Comparison of ENCODE assay signal across 6 cellular contexts in the genomic region with DNA sequence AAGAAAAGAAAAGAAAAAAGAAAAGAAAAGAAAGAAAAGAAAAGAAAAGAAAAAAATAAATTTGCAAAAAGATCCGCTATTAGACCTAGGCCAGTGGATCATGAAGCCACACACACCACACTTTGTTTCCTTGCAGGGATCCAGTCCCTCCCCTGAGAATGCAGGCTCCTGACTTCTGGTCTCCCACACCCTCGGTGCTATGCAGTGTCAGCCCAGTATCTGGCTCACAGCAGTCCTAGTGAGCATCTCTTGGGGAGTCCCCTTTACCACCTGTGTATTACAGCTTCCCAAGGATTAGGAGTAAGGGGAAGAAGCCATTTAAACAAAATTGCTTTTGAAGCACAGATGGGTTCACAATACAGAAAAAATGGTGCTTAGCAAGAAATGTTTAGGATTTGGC.
DNase-seq lines count a peak whose midpoint lies in the region; ATAC-seq, FAIRE-seq and TF ChIP-seq lines count a peak whose summit lies in the region.
"Not testable (repeated sequence)": the region's sequence is repeated elsewhere in the genome, so short reads cannot be mapped to it uniquely, and the experiment has no call there.

No MANE protein-coding gene starts in this region.

- not testable (repeated sequence) for H3K9me1 ChIP-seq in K562 (ENCODE audit: control insufficient read depth, insufficient read depth, low read length)

- WGBS in K562 (ENCODE audit: insufficient coverage, low coverage, missing lambda C conversion rate): 24% methylated on average over 2 of the region's 2 CpGs

- H3K9me3 Mint-ChIP-seq in GM23338: not testable (repeated sequence)

- BruUV-seq in Panc1 (replicated peaks; lab: Mats Ljungman, UMichigan); K562 (replicated peaks; lab: Mats Ljungman, UMichigan): not testable (repeated sequence)

- not testable (repeated sequence) for H3K27me3 Mint-ChIP-seq in GM23338 (ENCODE audit: insufficient read depth, low read depth, poor library complexity)

- H3K4me3 ChIP-seq in GM23338; Panc1 (ENCODE audit: low read depth in 2 of 2, low read length in 2 of 2); WERI-Rb-1 (ENCODE audit: low read depth, low read length); K562: not testable (repeated sequence)

- H3K9me2 ChIP-seq in GM23338 (ENCODE audit: insufficient read depth): peaks cover 33% of the 10 kb centered on the region

- FAIRE-seq in K562 (lab: Jason Lieb, UNC): not testable (repeated sequence)

- not testable (repeated sequence) for H4K20me1 ChIP-seq in GM23338 (replicated peaks; ENCODE audit: insufficient read depth); K562 (replicated peaks; ENCODE audit: control insufficient read depth, insufficient read depth, low read length)

- not testable (repeated sequence) for H3K9me3 ChIP-seq in Panc1 (ENCODE audit: control insufficient read depth, insufficient read depth, low read depth, low read length); WERI-Rb-1 (ENCODE audit: severe bottlenecking); K562 (replicated peaks; ENCODE audit: control insufficient read depth, insufficient read depth, low read depth, low read length)

- CTCF ChIA-PET in Panc1 (lab: Charles Lee); K562 (lab: Yijun Ruan, JAX; ENCODE audit: low intra/inter-chr PET ratio): not testable (repeated sequence)

- H3K4me1 Mint-ChIP-seq in GM23338: not testable (repeated sequence)

- H3K4me2 ChIP-seq in GM23338; K562 (ENCODE audit: insufficient read depth, low read length): not testable (repeated sequence)

- not testable (repeated sequence) for TF ChIP-seq EP300 in K562 (IDR thresholded peaks at IDR 0.05; ENCODE audit: low read length)

- intact Hi-C loops in Panc1 (cut with micrococcal nuclease; ENCODE audit: unreplicated experiment); K562 (cut with micrococcal nuclease): not testable (repeated sequence)

- peaks cover 18% of the 10 kb centered on the region for H3K4me1 ChIP-seq in GM23338 (ENCODE audit: insufficient read depth)
- H3K4me1 ChIP-seq in Panc1 (ENCODE audit: control insufficient read depth, insufficient read depth, low read length); K562 (replicated peaks in 1 of 2; ENCODE audit: control insufficient read depth in 2 of 2, insufficient read depth in 2 of 2, low read length in 2 of 2): not testable (repeated sequence)

- not testable (repeated sequence) for TF ChIP-seq CTCF in GM23338 (conservative IDR thresholded peaks at IDR 0.05; ENCODE audit: low read depth in 2 of 2); Panc1 (IDR thresholded peaks at IDR 0.05); WERI-Rb-1 (IDR thresholded peaks at IDR 0.05; ENCODE audit: low read depth, low read length); K562 (IDR thresholded peaks at IDR 0.05 in 2 of 3, conservative IDR thresholded peaks at IDR 0.05 in 1 of 3; ENCODE audit: insufficient read depth in 2 of 3, low read depth in 1 of 3, low read length in 3 of 3)

- DNase-seq in GM23338 (ENCODE audit: low spot score); Panc1 (ENCODE audit: low read depth, low spot score); K562 (ENCODE audit: extremely low read depth in 1 of 4, low spot score in 3 of 4): not testable (repeated sequence)
- peak; percentile 5 for DNase-seq in WERI-Rb-1
- peak; percentile 45 for DNase-seq in activated CD8-positive, alpha-beta memory T cell treated with anti-CD3 and anti-CD28 coated beads for 24 hours
- DNase-seq in myocyte (ENCODE audit: low read depth): peak; percentile 39

- not testable (repeated sequence) for H3K27me3 ChIP-seq in GM23338 (ENCODE audit: insufficient read depth); Panc1 (ENCODE audit: control insufficient read depth, insufficient read depth, low read length)
- H3K27me3 ChIP-seq in WERI-Rb-1 (ENCODE audit: insufficient read depth, low read depth, severe bottlenecking): peaks cover 16% of the 10 kb centered on the region
- H3K27me3 ChIP-seq in K562 (ENCODE audit: control insufficient read depth in 2 of 2, insufficient read depth in 2 of 2, low read length in 2 of 2): peaks cover 25 to 36% of the 10 kb centered on the region in 2 experiments

- TF ChIP-seq RAD21 in K562 (CRISPR knock-in tag; conservative IDR thresholded peaks at IDR 0.05 in 1 of 2, IDR thresholded peaks at IDR 0.05 in 1 of 2): not testable (repeated sequence)

- H3K36me3 Mint-ChIP-seq in GM23338 (ENCODE audit: low read depth): not testable (repeated sequence)

- not testable (repeated sequence) for TF ChIP-seq POLR2A in K562 (conservative IDR thresholded peaks at IDR 0.05)

- H3K27ac Mint-ChIP-seq in GM23338: not testable (repeated sequence)

- not testable (repeated sequence) for H3K4me3 Mint-ChIP-seq in GM23338

- POLR2A ChIA-PET in Panc1 (lab: Charles Lee); K562 (lab: Yijun Ruan, JAX): not testable (repeated sequence)

- H3K36me3 ChIP-seq in GM23338 (ENCODE audit: insufficient read depth); Panc1 (ENCODE audit: control insufficient read depth, insufficient read depth, low read length); WERI-Rb-1; K562 (ENCODE audit: control insufficient read depth, insufficient read depth, low read length): not testable (repeated sequence)

- not testable (repeated sequence) for H3K27ac ChIP-seq in GM23338 (ENCODE audit: low read depth); Panc1 (ENCODE audit: low read length); WERI-Rb-1; K562 (ENCODE audit: extremely low read depth, low read depth, low read length)

- not testable (repeated sequence) for H3K79me2 ChIP-seq in GM23338 (replicated peaks; ENCODE audit: insufficient read depth); K562 (ENCODE audit: control insufficient read depth, insufficient read depth, low read length)

- not testable (repeated sequence) for H3F3A ChIP-seq in GM23338 (replicated peaks; ENCODE audit: low read depth)

- H3K9ac ChIP-seq in K562 (ENCODE audit: insufficient read depth in 1 of 2, low read depth in 2 of 2, low read length in 2 of 2): not testable (repeated sequence)

- not testable (repeated sequence) for H2AFZ ChIP-seq in GM23338; K562 (ENCODE audit: low read depth, low read length)

- in situ Hi-C loops in Panc1 (cut with HindIII; ENCODE audit: low pct_unique_long_range_greater_than_20kb, low sequenced_read_pairs); K562 (cut with MboI): not testable (repeated sequence)

- ATAC-seq in GM23338: 0 out of 3 replicates have a peak, but pooled peaks have one; percentile 7
- peak; percentile 61; the same call in 1 of the 2 replicates for ATAC-seq in Panc1
- not testable (repeated sequence) for ATAC-seq in K562

TF ChIP-seq in K562, 482 proteins besides CTCF, POLR2A, EP300 and RAD21:
- TF ChIP-seq, protein P1, sequence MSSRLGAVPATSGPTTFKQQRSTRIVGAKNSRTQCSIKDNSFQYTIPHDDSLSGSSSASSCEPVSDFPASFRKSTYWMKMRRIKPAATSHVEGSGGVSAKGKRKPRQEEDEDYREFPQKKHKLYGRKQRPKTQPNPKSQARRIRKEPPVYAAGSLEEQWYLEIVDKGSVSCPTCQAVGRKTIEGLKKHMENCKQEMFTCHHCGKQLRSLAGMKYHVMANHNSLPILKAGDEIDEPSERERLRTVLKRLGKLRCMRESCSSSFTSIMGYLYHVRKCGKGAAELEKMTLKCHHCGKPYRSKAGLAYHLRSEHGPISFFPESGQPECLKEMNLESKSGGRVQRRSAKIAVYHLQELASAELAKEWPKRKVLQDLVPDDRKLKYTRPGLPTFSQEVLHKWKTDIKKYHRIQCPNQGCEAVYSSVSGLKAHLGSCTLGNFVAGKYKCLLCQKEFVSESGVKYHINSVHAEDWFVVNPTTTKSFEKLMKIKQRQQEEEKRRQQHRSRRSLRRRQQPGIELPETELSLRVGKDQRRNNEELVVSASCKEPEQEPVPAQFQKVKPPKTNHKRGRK (tag; IDR thresholded peaks at IDR 0.05): 0 out of 2 replicates have a peak, but pooled peaks have one; percentile 4
TF ChIP-seq in K562: peak in this region for 1; not testable (repeated sequence) for 481.
